In genomic region chr7:5266148-5267028, GRCh38 we compare ENCODE assay signal across 16 cellular contexts. TPM values are rescaled to one million over a fixed set of nuclear protein-coding genes. Genes with fewer than 3 reads are reported as not detected.
DNase-seq lines count a peak whose midpoint lies in the region; ATAC-seq and TF ChIP-seq lines count a peak whose summit lies in the region.
"Had no signal": no experiment of that assay in that cellular context is flagged by ENCODE, and none has a peak within 500 bp of the region (broad histone marks: within the 10 kb centered on the region; RNA-seq: fewer than 3 reads in every experiment).

No MANE protein-coding gene starts in this region.

- peak overlapping the region; percentile 81 for H3K27ac ChIP-seq in neural cell (ENCODE audit: low read length)
- H3K27ac ChIP-seq: left ventricle myocardium inferior, SK-N-MC had no signal

- H3K4me2 ChIP-seq in neural cell (ENCODE audit: low read length): no peak overlapping the region

- no peaks in the 10 kb centered on the region for H3K36me3 Mint-ChIP-seq in WTC11

- no peaks in the 10 kb centered on the region for H3K36me3 ChIP-seq in neural cell (ENCODE audit: insufficient read depth, low read length)
- H3K36me3 ChIP-seq: left ventricle myocardium inferior, MG63 had no signal

- H3K9ac ChIP-seq in neural cell (ENCODE audit: low read length): peak overlapping the region; percentile 58

- H2AFZ ChIP-seq in neural cell (ENCODE audit: low read depth, low read length): peak overlapping the region; percentile 37

- no peak for TF ChIP-seq RAD21 in neural cell (conservative IDR thresholded peaks at IDR 0.05)

- no peaks in the 10 kb centered on the region for H3F3A ChIP-seq in neural cell (ENCODE audit: insufficient read depth, low read length, poor library complexity, severe bottlenecking)

- H3K4me3 Mint-ChIP-seq in WTC11: no peak overlapping the region
- H3K4me3 Mint-ChIP-seq: activated CD8-positive, alpha-beta T cell treated with anti-CD3 and anti-CD28 coated beads for 36 hours; activated T-helper 1 cell treated with anti-CD3 and anti-CD28 coated beads, Interleukin-12 subunit alpha, Interleukin-12 subunit beta, Interleukin-2, Interleukin-4 antibody, amounts not matched to agents 30 ng/mL and 10 ng/mL and 1 ng/mL, durations not matched to agents 14 hours and 24 hours and 36 hours; central memory CD8-positive, alpha-beta T cell had no signal

- CTCF ChIA-PET in WTC11 (lab: Charles Lee): interaction anchor here (1.3 kb wide), 1 partner anchor 26 kb away, joined by 4 read pairs; no protein-coding TSS in a partner anchor

- no peaks in the 10 kb centered on the region for H3K27me3 Mint-ChIP-seq in WTC11 (ENCODE audit: low read depth)

- DNase-seq in ELF-1 (ENCODE audit: low read depth, low spot score) (peak; percentile 87), NCI-H1436 (lab: John Stamatoyannopoulos, UW) (peak; percentile 91), WTC11 (ENCODE audit: low spot score) (peak; percentile 49)
- DNase-seq: activated CD8-positive, alpha-beta T cell treated with anti-CD3 and anti-CD28 coated beads for 36 hours; Calu3; left ventricle myocardium inferior; MG63; NCI-H2081 treated with DMSO at 0.1 percent for 48 hours; NK-92 treated with Interleukin-12 subunit alpha and Interleukin-12 subunit beta, amount 100 ng/mL, for 24 hours had no signal

- no peaks in the 10 kb centered on the region for H3K79me2 ChIP-seq in neural cell (replicated peaks; ENCODE audit: insufficient read depth, low read length)

- POLR2A ChIA-PET in WTC11 (lab: Charles Lee): no interaction called here

- TF ChIP-seq CTCF in WTC11 (IDR thresholded peaks at IDR 0.05) (no peak), neural cell (IDR thresholded peaks at IDR 0.05; ENCODE audit: poor library complexity, severe bottlenecking) (peak; percentile 39)

- H3K27ac Mint-ChIP-seq in WTC11: 0 out of 2 replicates have a peak overlapping the region, but pooled peaks have one; percentile 1
- H3K27ac Mint-ChIP-seq: activated CD8-positive, alpha-beta T cell treated with anti-CD3 and anti-CD28 coated beads for 36 hours; activated T-helper 1 cell treated with anti-CD3 and anti-CD28 coated beads, Interleukin-12 subunit alpha, Interleukin-12 subunit beta, Interleukin-2, Interleukin-4 antibody, amounts not matched to agents 30 ng/mL and 10 ng/mL and 1 ng/mL, durations not matched to agents 14 hours and 24 hours and 36 hours had no signal

- no peak overlapping the region for H3K4me3 ChIP-seq in neural cell (ENCODE audit: low read length)
- H3K4me3 ChIP-seq: left ventricle myocardium inferior, MG63, SK-N-MC had no signal

- TF ChIP-seq EP300 in neural cell (conservative IDR thresholded peaks at IDR 0.05; ENCODE audit: poor library complexity, severe bottlenecking): peak; percentile 65

- no peaks in the 10 kb centered on the region for H3K9me3 ChIP-seq in neural cell (ENCODE audit: low read length)
- H3K9me3 ChIP-seq: left ventricle myocardium inferior, MG63 had no signal

- no peaks in the 10 kb centered on the region for H4K20me1 ChIP-seq in neural cell (ENCODE audit: insufficient read depth)

- H3K4me1 Mint-ChIP-seq in WTC11: peaks cover 10% of the 10 kb centered on the region
- H3K4me1 Mint-ChIP-seq: central memory CD8-positive, alpha-beta T cell had no signal

- ATAC-seq in WTC11 (peak; percentile 78), GM21360 (IDR thresholded peaks at IDR 0.05; ENCODE audit: unreplicated experiment) (no peak), GM18498 (IDR thresholded peaks at IDR 0.05; ENCODE audit: unreplicated experiment) (no peak), GM21526 (IDR thresholded peaks at IDR 0.05; ENCODE audit: low FRiP score, unreplicated experiment) (no peak)
- ATAC-seq: activated CD8-positive, alpha-beta T cell treated with anti-CD3 and anti-CD28 coated beads for 36 hours had no signal

- H3K9me3 Mint-ChIP-seq in WTC11: no peaks in the 10 kb centered on the region
- H3K9me3 Mint-ChIP-seq: activated CD8-positive, alpha-beta T cell treated with anti-CD3 and anti-CD28 coated beads for 36 hours; activated T-helper 1 cell treated with anti-CD3 and anti-CD28 coated beads, Interleukin-12 subunit alpha, Interleukin-12 subunit beta, Interleukin-2, Interleukin-4 antibody, amounts not matched to agents 30 ng/mL and 10 ng/mL and 1 ng/mL, durations not matched to agents 14 hours and 24 hours and 36 hours; central memory CD8-positive, alpha-beta T cell had no signal

- H3K27me3 ChIP-seq in neural cell (ENCODE audit: insufficient read depth, low read depth, low read length): no peaks in the 10 kb centered on the region
- H3K27me3 ChIP-seq: MG63 had no signal

- no peaks in the 10 kb centered on the region for H3K9me2 ChIP-seq in neural cell (ENCODE audit: insufficient read depth, low read length)

TF ChIP-seq in WTC11, 78 proteins besides CTCF, POLR2A, EP300 and RAD21:
- peak; percentile 59; the same call in 1 of the 2 replicates for TF ChIP-seq USF2 (CRISPR knock-in tag; IDR thresholded peaks at IDR 0.05)
- TF ChIP-seq USF1 (CRISPR knock-in tag; IDR thresholded peaks at IDR 0.05): 0 out of 2 replicates have a peak, but pooled peaks have one; percentile 24
- TF ChIP-seq SOX15 (CRISPR knock-in tag; IDR thresholded peaks at IDR 0.05): no peak
- TF ChIP-seq SMAD3 (CRISPR knock-in tag; IDR thresholded peaks at IDR 0.05; ENCODE audit: borderline replicate concordance): no peak

TF ChIP-seq in neural cell, 6 proteins besides CTCF, POLR2A, EP300 and RAD21:
- TF ChIP-seq POLR2AphosphoS5 (IDR thresholded peaks at IDR 0.05) (peak; percentile 45), REST (IDR thresholded peaks at IDR 0.05; ENCODE audit: borderline replicate concordance) (no peak)

RNA-seq across cellular contexts. Expression of gene SLC29A4, which starts 16.4 kb away (rescaled TPM):
- total RNA-seq in WTC11 (2021): 11.8 to 14.4 TPM (median 11.9 TPM) in 3 replicates
- 32.4 and 37.1 TPM in 2 replicates for polyA plus RNA-seq in neural cell
- polyA minus RNA-seq in neural cell: 36.6 and 45.8 TPM in 2 replicates
